27 cellular contexts compared by ENCODE assay signal in the genomic region with DNA sequence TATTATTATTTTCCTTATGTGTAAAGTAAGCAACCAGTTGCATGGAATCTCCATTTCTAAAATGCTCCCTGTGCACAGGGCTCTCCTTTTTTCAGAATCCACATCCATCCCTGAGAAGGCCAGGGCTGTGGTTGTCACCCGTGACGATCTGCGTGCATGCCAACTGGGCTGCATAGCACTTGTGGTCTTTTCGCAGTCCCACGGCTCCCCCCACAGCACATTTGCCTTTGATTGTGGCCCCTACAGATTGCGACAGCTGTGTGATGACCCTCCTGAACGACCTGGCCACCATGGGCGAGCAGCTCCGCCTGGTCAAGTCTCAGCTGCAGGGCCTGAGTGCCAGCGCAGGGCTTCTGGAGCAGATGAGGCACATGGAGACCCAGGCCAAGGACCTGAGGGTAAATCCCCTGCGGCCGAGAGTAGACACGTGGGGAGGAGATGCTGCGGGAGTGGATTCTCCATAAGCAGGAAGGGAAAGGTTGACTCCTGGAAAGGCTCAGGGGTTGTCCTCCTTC.
"Had no signal": no experiment of that assay in that cellular context is flagged by ENCODE, and none has a peak within 500 bp of the region (broad histone marks: within the 10 kb centered on the region; RNA-seq: fewer than 3 reads in every experiment).

No MANE protein-coding gene starts in this region.

- H3K4me1 ChIP-seq: esophagus squamous epithelium, gastroesophageal sphincter, heart right ventricle had no signal

- H3K4me3 Mint-ChIP-seq: activated CD4-positive, alpha-beta memory T cell treated with anti-CD3 and anti-CD28 coated beads, Interleukin-2, amount 10 ng/mL, durations not matched to agents 7 days and 5 days; activated CD4-positive, alpha-beta T cell treated with anti-CD3 and anti-CD28 coated beads, Interleukin-2, amount 10 ng/mL, durations not matched to agents 7 days and 5 days; activated naive CD8-positive, alpha-beta T cell; activated T-cell treated with anti-CD3 and anti-CD28 coated beads, Interleukin-2, amount 50 U/mL, for 24 hours; activated T-cell treated with anti-CD3 and anti-CD28 coated beads, Interleukin-2, amount 50 U/mL, for 72 hours; central memory CD8-positive, alpha-beta T cell; dendritic cell treated with granulocyte-macrophage colony-stimulating factor and Interleukin-4, amounts not matched to agents 40 ng/mL and 50 ng/mL, for 4 days had no signal

- H3K27me3 ChIP-seq: brain microvascular endothelial cell, dorsolateral prefrontal cortex, esophagus squamous epithelium, gastroesophageal sphincter, heart right ventricle had no signal

- H3K9me3 Mint-ChIP-seq: activated CD4-positive, alpha-beta memory T cell treated with anti-CD3 and anti-CD28 coated beads, Interleukin-2, amount 10 ng/mL, durations not matched to agents 7 days and 5 days; activated CD4-positive, alpha-beta T cell treated with anti-CD3 and anti-CD28 coated beads, Interleukin-2, amount 10 ng/mL, durations not matched to agents 7 days and 5 days; activated T-cell treated with anti-CD3 and anti-CD28 coated beads, Interleukin-2, amount 50 U/mL, for 24 hours; central memory CD8-positive, alpha-beta T cell; dendritic cell treated with granulocyte-macrophage colony-stimulating factor and Interleukin-4, amounts not matched to agents 40 ng/mL and 50 ng/mL, for 4 days had no signal

- H3K4me1 Mint-ChIP-seq: activated CD4-positive, alpha-beta memory T cell treated with anti-CD3 and anti-CD28 coated beads, Interleukin-2, amount 10 ng/mL, durations not matched to agents 7 days and 5 days; activated CD4-positive, alpha-beta T cell treated with anti-CD3 and anti-CD28 coated beads, Interleukin-2, amount 10 ng/mL, durations not matched to agents 7 days and 5 days; central memory CD8-positive, alpha-beta T cell had no signal

- H3K27me3 Mint-ChIP-seq: activated naive CD8-positive, alpha-beta T cell; activated T-cell treated with anti-CD3 and anti-CD28 coated beads, Interleukin-2, amount 50 U/mL, for 24 hours; central memory CD8-positive, alpha-beta T cell; dendritic cell treated with granulocyte-macrophage colony-stimulating factor and Interleukin-4, amounts not matched to agents 40 ng/mL and 50 ng/mL, for 4 days had no signal

- H3K36me3 ChIP-seq: brain microvascular endothelial cell had no signal

- ATAC-seq: activated T-cell treated with anti-CD3 and anti-CD28 coated beads, Interleukin-2, amount 50 U/mL, for 72 hours; gastroesophageal sphincter; heart right ventricle had no signal

- H3K27ac Mint-ChIP-seq: activated CD4-positive, alpha-beta memory T cell treated with anti-CD3 and anti-CD28 coated beads, Interleukin-2, amount 10 ng/mL, durations not matched to agents 7 days and 5 days; activated CD4-positive, alpha-beta T cell treated with anti-CD3 and anti-CD28 coated beads, Interleukin-2, amount 10 ng/mL, durations not matched to agents 7 days and 5 days; activated naive CD8-positive, alpha-beta T cell; activated T-cell treated with anti-CD3 and anti-CD28 coated beads, Interleukin-2, amount 50 U/mL, for 24 hours; activated T-cell treated with anti-CD3 and anti-CD28 coated beads, Interleukin-2, amount 50 U/mL, for 72 hours; dendritic cell treated with granulocyte-macrophage colony-stimulating factor and Interleukin-4, amounts not matched to agents 40 ng/mL and 50 ng/mL, for 4 days had no signal

- H3K36me3 Mint-ChIP-seq: activated naive CD8-positive, alpha-beta T cell had no signal

- H3K4me3 ChIP-seq: coronary artery, dorsolateral prefrontal cortex, esophagus squamous epithelium, gastroesophageal sphincter, heart right ventricle had no signal

- DNase-seq: activated CD4-positive, alpha-beta memory T cell treated with anti-CD3 and anti-CD28 coated beads, Interleukin-2, amount 10 ng/mL, durations not matched to agents 7 days and 5 days; activated CD4-positive, alpha-beta T cell treated with anti-CD3 and anti-CD28 coated beads for 1 hour; activated CD4-positive, alpha-beta T cell treated with anti-CD3 and anti-CD28 coated beads for 4 hours; activated CD4-positive, alpha-beta T cell treated with anti-CD3 and anti-CD28 coated beads, Interleukin-2, amount 10 ng/mL, durations not matched to agents 7 days and 5 days; activated CD4-positive, alpha-beta T cell treated with anti-CD3 and anti-CD28 coated beads, Interleukin-2, amount 50 U/mL, for 4 hours; activated CD8-positive, alpha-beta memory T cell treated with anti-CD3 and anti-CD28 coated beads, Interleukin-2, amount 50 U/mL, for 48 hours; activated gamma-delta T cell treated with Interleukin-2 at 50 U/mL for 16 hours; activated naive CD4-positive, alpha-beta T cell treated with anti-CD3 and anti-CD28 coated beads, Interleukin-2, amount 50 U/mL, for 16 hours; activated naive CD4-positive, alpha-beta T cell treated with Interleukin-2 at 50 U/mL for 16 hours; activated T-cell treated with anti-CD3 and anti-CD28 coated beads for 4 hours; activated T-cell treated with anti-CD3 and anti-CD28 coated beads, Interleukin-2, amount 50 U/mL, for 24 hours; activated T-cell treated with anti-CD3 and anti-CD28 coated beads, Interleukin-2, amount 50 U/mL, for 72 hours; amniotic stem cell; anterior cingulate cortex; brain microvascular endothelial cell; dorsolateral prefrontal cortex; effector memory CD4-positive, alpha-beta T cell; erythroblast; esophagus squamous epithelium; foreskin melanocyte; heart right ventricle; T-helper 2 cell had no signal

- H3K27ac ChIP-seq: brain microvascular endothelial cell, coronary artery, dorsolateral prefrontal cortex, esophagus squamous epithelium, gastroesophageal sphincter, heart right ventricle had no signal

- H3K9me3 ChIP-seq: esophagus squamous epithelium, gastroesophageal sphincter, heart right ventricle had no signal
